Comparison of ENCODE assay signal across 8 cellular contexts in genomic region chrX:139831689-139832456, GRCh38.
A peak's percentile ranks its signal among the peaks of the same experiment; 100 is the strongest.
DNase-seq lines count a peak whose midpoint lies in the region; ATAC-seq, FAIRE-seq and TF ChIP-seq lines count a peak whose summit lies in the region.

No MANE protein-coding gene starts in this region.

- no peak overlapping the region for H4K8ac ChIP-seq in neuronal stem cell (ENCODE audit: low read depth, low read length)

- no peak overlapping the region for H2BK5ac ChIP-seq in neuronal stem cell (ENCODE audit: low read length)

- H3K36me3 ChIP-seq in ACC112 (ENCODE audit: insufficient read depth, low read length) (no peaks in the 10 kb centered on the region), neuronal stem cell (replicated peaks in 1 of 2; ENCODE audit: control insufficient read depth in 2 of 2, insufficient read depth in 2 of 2, low read length in 2 of 2) (no peaks in the 10 kb centered on the region)

- no CpG with 5 or more reads among the region's 3 CpGs for WGBS in neuronal stem cell (ENCODE audit: extremely low coverage in 2 of 2, insufficient read length in 2 of 2, insufficient replicate concordance in 1 of 2), 2 donors

- no peak overlapping the region for H3K14ac ChIP-seq in neuronal stem cell (ENCODE audit: low read length)

- H3K4me3 ChIP-seq in ACC112 (ENCODE audit: low read depth, low read length) (peak overlapping the region; percentile 49), neuronal stem cell (ENCODE audit: low read length in 2 of 2) (no peak overlapping the region)

- no peak overlapping the region for H3K18ac ChIP-seq in neuronal stem cell (ENCODE audit: low read length)

- DNase-seq in GM19239 (ENCODE audit: insufficient read length, low spot score) (no peak), iPS-NIHi7 (ENCODE audit: extremely low spot score) (peak; percentile 23), ecto neural progenitor cell (ENCODE audit: low spot score) (no peak), neuronal stem cell (ENCODE audit: low spot score) (no peak), NCI-H2081 (lab: John Stamatoyannopoulos, UW) (no peak)

- H2BK12ac ChIP-seq in neuronal stem cell (ENCODE audit: low read length): no peak overlapping the region

- no peak overlapping the region for H4K91ac ChIP-seq in neuronal stem cell (ENCODE audit: low read depth, low read length, poor library complexity)

- H3K23ac ChIP-seq in neuronal stem cell (ENCODE audit: low read depth, low read length, poor library complexity): no peak overlapping the region

- H3K79me1 ChIP-seq in neuronal stem cell (ENCODE audit: low read depth, low read length): no peaks in the 10 kb centered on the region

- no peak overlapping the region for H3K9ac ChIP-seq in neuronal stem cell (ENCODE audit: low read depth, low read length, poor library complexity)

- FAIRE-seq in GM19239 (lab: Jason Lieb, UNC): peak; percentile 89

- H3K27ac ChIP-seq in ACC112 (ENCODE audit: low read depth, low read length) (peak overlapping the region; percentile 48), neuronal stem cell (replicated peaks; ENCODE audit: low read length) (no peak overlapping the region)

- no peak overlapping the region for H2AFZ ChIP-seq in ACC112 (ENCODE audit: low read length, unreplicated experiment)
- H2AFZ ChIP-seq in neuronal stem cell (ENCODE audit: low read length): no peak overlapping the region

- H2AK5ac ChIP-seq in neuronal stem cell (ENCODE audit: low read depth, low read length): no peak overlapping the region

- no peaks in the 10 kb centered on the region for H3K9me3 ChIP-seq in neuronal stem cell (replicated peaks in 1 of 2; ENCODE audit: control insufficient read depth in 2 of 2, insufficient read depth in 1 of 2, low read depth in 1 of 2, low read length in 2 of 2)

- no peak overlapping the region for H3K4ac ChIP-seq in neuronal stem cell (ENCODE audit: low read length)

- H3K4me2 ChIP-seq in neuronal stem cell (ENCODE audit: insufficient read depth, low read length, poor library complexity, severe bottlenecking): no peak overlapping the region

- H3K79me2 ChIP-seq in ACC112 (ENCODE audit: control insufficient read depth, insufficient read depth, low read length, unreplicated experiment): peaks cover 28% of the 10 kb centered on the region

- H3K27me3 ChIP-seq in ACC112 (ENCODE audit: insufficient read depth, low read length) (no peaks in the 10 kb centered on the region), neuronal stem cell (ENCODE audit: control insufficient read depth in 3 of 3, insufficient read depth in 3 of 3, low read depth in 1 of 3, low read length in 3 of 3) (peaks cover 0 to 3% (median 0%) of the 10 kb centered on the region in 3 experiments)

- ATAC-seq in HG03139 (IDR thresholded peaks at IDR 0.05; ENCODE audit: unreplicated experiment): peak; percentile 82
- ATAC-seq in SK-N-SH treated with all-trans-retinoic acid at 6 μM for 48 hours: peak; percentile 86

- H2BK15ac ChIP-seq in neuronal stem cell (ENCODE audit: low read length): no peak overlapping the region

- no peak overlapping the region for H2BK120ac ChIP-seq in neuronal stem cell (ENCODE audit: low read depth, low read length)

- H3K4me1 ChIP-seq in ACC112 (ENCODE audit: control insufficient read depth, insufficient read depth, low read length, unreplicated experiment): peaks cover 46% of the 10 kb centered on the region
- peaks cover 1 to 3% of the 10 kb centered on the region in 2 donors for H3K4me1 ChIP-seq in neuronal stem cell (ENCODE audit: control insufficient read depth in 2 of 2, insufficient read depth in 1 of 2, low read depth in 1 of 2, low read length in 2 of 2)

TF ChIP-seq in SK-N-SH treated with all-trans-retinoic acid at 6 μM for 48 hours, 23 proteins besides CTCF, POLR2A, EP300 and RAD21:
- TF ChIP-seq ISL1 (CRISPR knock-in tag; IDR thresholded peaks at IDR 0.05) (no peak), SNAI2 (CRISPR knock-in tag; IDR thresholded peaks at IDR 0.05) (no peak), ZNF8 (CRISPR knock-in tag; IDR thresholded peaks at IDR 0.05) (no peak), RARB (CRISPR knock-in tag; IDR thresholded peaks at IDR 0.05) (no peak), CSRNP3 (CRISPR knock-in tag; IDR thresholded peaks at IDR 0.05) (no peak), POU6F1 (CRISPR knock-in tag; IDR thresholded peaks at IDR 0.05; ENCODE audit: borderline replicate concordance, low read depth) (no peak)
- TF ChIP-seq, protein P1, sequence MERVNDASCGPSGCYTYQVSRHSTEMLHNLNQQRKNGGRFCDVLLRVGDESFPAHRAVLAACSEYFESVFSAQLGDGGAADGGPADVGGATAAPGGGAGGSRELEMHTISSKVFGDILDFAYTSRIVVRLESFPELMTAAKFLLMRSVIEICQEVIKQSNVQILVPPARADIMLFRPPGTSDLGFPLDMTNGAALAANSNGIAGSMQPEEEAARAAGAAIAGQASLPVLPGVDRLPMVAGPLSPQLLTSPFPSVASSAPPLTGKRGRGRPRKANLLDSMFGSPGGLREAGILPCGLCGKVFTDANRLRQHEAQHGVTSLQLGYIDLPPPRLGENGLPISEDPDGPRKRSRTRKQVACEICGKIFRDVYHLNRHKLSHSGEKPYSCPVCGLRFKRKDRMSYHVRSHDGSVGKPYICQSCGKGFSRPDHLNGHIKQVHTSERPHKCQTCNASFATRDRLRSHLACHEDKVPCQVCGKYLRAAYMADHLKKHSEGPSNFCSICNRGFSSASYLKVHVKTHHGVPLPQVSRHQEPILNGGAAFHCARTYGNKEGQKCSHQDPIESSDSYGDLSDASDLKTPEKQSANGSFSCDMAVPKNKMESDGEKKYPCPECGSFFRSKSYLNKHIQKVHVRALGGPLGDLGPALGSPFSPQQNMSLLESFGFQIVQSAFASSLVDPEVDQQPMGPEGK (CRISPR knock-in tag; IDR thresholded peaks at IDR 0.05; ENCODE audit: borderline replicate concordance): no peak
